Comparison of ENCODE assay signal across 1 cellular context in the genomic region with DNA sequence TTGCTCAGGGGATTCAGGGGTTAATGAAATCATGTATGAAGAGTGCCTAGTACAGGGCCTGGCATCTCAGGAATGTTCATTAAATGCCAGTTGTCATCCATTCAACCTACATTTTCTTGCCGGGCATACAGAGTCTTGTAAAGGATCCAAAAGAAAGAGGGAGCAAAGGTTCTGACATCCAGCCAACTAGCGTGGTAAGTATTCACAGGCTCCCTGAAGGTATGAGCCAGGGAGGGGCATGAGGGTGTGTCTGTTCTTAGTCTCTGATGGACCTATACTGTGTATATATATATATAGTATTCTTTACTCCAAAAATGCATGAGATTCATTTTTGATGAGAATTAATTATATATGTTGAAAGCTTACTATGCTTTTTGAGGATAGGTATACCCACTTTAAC.
TF ChIP-seq lines count a peak whose summit lies in the region.

No MANE protein-coding gene starts in this region.

TF ChIP-seq in H1, 55 proteins besides CTCF, POLR2A, EP300 and RAD21:
- no peak for TF ChIP-seq CHD2 (IDR thresholded peaks at IDR 0.05; ENCODE audit: low read length)
- TF ChIP-seq SUZ12 (IDR thresholded peaks at IDR 0.05; ENCODE audit: low read length), result no peak
- TF ChIP-seq TEAD4 (IDR thresholded peaks at IDR 0.05; ENCODE audit: low read depth, low read length), result peak; percentile 47; the same call in 1 of the 2 replicates
- TF ChIP-seq, protein P1, sequence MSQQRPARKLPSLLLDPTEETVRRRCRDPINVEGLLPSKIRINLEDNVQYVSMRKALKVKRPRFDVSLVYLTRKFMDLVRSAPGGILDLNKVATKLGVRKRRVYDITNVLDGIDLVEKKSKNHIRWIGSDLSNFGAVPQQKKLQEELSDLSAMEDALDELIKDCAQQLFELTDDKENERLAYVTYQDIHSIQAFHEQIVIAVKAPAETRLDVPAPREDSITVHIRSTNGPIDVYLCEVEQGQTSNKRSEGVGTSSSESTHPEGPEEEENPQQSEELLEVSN (IDR thresholded peaks at IDR 0.05), result no peak
- TF ChIP-seq, protein P2, sequence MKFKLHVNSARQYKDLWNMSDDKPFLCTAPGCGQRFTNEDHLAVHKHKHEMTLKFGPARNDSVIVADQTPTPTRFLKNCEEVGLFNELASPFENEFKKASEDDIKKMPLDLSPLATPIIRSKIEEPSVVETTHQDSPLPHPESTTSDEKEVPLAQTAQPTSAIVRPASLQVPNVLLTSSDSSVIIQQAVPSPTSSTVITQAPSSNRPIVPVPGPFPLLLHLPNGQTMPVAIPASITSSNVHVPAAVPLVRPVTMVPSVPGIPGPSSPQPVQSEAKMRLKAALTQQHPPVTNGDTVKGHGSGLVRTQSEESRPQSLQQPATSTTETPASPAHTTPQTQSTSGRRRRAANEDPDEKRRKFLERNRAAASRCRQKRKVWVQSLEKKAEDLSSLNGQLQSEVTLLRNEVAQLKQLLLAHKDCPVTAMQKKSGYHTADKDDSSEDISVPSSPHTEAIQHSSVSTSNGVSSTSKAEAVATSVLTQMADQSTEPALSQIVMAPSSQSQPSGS (IDR thresholded peaks at IDR 0.05; ENCODE audit: low read length), result no peak
- no peak for TF ChIP-seq RFX5 (IDR thresholded peaks at IDR 0.05; ENCODE audit: borderline replicate concordance, low read depth, low read length)
- no peak for TF ChIP-seq JUN (IDR thresholded peaks at IDR 0.05; ENCODE audit: low read depth, low read length)
